ENCODE assay signal across 1 cellular context in the genomic region with DNA sequence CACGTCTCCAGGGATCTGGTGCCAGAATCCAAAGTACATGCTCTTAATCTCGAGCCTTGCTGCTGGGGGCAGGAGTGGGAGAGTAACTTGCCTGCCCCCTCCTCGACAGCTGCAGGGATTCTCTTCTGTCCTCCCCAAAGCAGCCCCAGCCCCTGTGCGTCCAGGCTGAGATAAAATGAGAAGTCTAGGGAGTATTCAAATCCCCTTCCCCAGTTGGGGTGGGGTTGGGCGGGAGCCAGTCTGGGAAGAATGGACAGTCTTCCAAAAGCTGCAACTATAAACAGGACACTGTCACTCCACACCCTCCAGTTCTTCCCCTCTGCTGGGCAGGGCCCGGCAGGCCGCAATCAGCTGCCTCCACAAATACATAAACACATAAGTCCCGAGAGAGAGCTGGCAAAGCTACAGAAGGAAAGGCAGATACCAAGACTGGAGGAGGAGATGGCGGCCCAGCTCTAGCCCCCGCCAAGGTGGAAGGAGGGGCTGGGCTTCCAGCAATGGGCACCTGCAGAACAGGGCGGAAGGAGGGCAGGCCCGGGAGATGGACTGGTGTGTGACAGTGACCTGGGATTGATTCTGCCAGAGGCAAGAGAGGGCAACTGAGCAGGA.
TF ChIP-seq lines count a peak whose summit lies in the region.

No MANE protein-coding gene starts in this region.

TF ChIP-seq in GM23338, 12 proteins besides CTCF, POLR2A, EP300 and RAD21 (continued from another document):
- TF ChIP-seq, protein P1, sequence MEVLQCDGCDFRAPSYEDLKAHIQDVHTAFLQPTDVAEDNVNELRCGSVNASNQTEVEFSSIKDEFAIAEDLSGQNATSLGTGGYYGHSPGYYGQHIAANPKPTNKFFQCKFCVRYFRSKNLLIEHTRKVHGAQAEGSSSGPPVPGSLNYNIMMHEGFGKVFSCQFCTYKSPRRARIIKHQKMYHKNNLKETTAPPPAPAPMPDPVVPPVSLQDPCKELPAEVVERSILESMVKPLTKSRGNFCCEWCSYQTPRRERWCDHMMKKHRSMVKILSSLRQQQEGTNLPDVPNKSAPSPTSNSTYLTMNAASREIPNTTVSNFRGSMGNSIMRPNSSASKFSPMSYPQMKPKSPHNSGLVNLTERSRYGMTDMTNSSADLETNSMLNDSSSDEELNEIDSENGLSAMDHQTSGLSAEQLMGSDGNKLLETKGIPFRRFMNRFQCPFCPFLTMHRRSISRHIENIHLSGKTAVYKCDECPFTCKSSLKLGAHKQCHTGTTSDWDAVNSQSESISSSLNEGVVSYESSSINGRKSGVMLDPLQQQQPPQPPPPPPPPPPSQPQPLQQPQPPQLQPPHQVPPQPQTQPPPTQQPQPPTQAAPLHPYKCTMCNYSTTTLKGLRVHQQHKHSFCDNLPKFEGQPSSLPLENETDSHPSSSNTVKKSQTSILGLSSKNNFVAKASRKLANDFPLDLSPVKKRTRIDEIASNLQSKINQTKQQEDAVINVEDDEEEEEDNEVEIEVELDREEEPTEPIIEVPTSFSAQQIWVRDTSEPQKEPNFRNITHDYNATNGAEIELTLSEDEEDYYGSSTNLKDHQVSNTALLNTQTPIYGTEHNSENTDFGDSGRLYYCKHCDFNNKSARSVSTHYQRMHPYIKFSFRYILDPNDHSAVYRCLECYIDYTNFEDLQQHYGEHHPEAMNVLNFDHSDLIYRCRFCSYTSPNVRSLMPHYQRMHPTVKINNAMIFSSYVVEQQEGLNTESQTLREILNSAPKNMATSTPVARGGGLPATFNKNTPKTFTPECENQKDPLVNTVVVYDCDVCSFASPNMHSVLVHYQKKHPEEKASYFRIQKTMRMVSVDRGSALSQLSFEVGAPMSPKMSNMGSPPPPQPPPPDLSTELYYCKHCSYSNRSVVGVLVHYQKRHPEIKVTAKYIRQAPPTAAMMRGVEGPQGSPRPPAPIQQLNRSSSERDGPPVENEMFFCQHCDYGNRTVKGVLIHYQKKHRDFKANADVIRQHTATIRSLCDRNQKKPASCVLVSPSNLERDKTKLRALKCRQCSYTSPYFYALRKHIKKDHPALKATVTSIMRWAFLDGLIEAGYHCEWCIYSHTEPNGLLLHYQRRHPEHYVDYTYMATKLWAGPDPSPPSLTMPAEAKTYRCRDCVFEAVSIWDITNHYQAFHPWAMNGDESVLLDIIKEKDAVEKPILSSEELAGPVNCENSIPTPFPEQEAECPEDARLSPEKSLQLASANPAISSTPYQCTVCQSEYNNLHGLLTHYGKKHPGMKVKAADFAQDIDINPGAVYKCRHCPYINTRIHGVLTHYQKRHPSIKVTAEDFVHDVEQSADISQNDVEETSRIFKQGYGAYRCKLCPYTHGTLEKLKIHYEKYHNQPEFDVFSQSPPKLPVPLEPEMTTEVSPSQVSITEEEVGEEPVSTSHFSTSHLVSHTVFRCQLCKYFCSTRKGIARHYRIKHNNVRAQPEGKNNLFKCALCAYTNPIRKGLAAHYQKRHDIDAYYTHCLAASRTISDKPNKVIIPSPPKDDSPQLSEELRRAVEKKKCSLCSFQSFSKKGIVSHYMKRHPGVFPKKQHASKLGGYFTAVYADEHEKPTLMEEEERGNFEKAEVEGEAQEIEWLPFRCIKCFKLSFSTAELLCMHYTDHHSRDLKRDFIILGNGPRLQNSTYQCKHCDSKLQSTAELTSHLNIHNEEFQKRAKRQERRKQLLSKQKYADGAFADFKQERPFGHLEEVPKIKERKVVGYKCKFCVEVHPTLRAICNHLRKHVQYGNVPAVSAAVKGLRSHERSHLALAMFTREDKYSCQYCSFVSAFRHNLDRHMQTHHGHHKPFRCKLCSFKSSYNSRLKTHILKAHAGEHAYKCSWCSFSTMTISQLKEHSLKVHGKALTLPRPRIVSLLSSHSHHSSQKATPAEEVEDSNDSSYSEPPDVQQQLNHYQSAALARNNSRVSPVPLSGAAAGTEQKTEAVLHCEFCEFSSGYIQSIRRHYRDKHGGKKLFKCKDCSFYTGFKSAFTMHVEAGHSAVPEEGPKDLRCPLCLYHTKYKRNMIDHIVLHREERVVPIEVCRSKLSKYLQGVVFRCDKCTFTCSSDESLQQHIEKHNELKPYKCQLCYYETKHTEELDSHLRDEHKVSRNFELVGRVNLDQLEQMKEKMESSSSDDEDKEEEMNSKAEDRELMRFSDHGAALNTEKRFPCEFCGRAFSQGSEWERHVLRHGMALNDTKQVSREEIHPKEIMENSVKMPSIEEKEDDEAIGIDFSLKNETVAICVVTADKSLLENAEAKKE (CRISPR knock-in tag; IDR thresholded peaks at IDR 0.05): no peak
- TF ChIP-seq NANOG (IDR thresholded peaks at IDR 0.05; ENCODE audit: borderline replicate concordance) (no peak), ZNF114 (CRISPR knock-in tag; IDR thresholded peaks at IDR 0.05) (no peak), CREB1 (CRISPR knock-in tag; IDR thresholded peaks at IDR 0.05; ENCODE audit: low read depth) (no peak)
- TF ChIP-seq, protein P2, sequence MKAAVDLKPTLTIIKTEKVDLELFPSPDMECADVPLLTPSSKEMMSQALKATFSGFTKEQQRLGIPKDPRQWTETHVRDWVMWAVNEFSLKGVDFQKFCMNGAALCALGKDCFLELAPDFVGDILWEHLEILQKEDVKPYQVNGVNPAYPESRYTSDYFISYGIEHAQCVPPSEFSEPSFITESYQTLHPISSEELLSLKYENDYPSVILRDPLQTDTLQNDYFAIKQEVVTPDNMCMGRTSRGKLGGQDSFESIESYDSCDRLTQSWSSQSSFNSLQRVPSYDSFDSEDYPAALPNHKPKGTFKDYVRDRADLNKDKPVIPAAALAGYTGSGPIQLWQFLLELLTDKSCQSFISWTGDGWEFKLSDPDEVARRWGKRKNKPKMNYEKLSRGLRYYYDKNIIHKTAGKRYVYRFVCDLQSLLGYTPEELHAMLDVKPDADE (IDR thresholded peaks at IDR 0.05): no peak
- TF ChIP-seq, protein P3, sequence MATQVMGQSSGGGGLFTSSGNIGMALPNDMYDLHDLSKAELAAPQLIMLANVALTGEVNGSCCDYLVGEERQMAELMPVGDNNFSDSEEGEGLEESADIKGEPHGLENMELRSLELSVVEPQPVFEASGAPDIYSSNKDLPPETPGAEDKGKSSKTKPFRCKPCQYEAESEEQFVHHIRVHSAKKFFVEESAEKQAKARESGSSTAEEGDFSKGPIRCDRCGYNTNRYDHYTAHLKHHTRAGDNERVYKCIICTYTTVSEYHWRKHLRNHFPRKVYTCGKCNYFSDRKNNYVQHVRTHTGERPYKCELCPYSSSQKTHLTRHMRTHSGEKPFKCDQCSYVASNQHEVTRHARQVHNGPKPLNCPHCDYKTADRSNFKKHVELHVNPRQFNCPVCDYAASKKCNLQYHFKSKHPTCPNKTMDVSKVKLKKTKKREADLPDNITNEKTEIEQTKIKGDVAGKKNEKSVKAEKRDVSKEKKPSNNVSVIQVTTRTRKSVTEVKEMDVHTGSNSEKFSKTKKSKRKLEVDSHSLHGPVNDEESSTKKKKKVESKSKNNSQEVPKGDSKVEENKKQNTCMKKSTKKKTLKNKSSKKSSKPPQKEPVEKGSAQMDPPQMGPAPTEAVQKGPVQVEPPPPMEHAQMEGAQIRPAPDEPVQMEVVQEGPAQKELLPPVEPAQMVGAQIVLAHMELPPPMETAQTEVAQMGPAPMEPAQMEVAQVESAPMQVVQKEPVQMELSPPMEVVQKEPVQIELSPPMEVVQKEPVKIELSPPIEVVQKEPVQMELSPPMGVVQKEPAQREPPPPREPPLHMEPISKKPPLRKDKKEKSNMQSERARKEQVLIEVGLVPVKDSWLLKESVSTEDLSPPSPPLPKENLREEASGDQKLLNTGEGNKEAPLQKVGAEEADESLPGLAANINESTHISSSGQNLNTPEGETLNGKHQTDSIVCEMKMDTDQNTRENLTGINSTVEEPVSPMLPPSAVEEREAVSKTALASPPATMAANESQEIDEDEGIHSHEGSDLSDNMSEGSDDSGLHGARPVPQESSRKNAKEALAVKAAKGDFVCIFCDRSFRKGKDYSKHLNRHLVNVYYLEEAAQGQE (IDR thresholded peaks at IDR 0.05; ENCODE audit: unreplicated experiment): no peak
TF ChIP-seq in GM23338: peak in this region for 0.
